In the genomic region with DNA sequence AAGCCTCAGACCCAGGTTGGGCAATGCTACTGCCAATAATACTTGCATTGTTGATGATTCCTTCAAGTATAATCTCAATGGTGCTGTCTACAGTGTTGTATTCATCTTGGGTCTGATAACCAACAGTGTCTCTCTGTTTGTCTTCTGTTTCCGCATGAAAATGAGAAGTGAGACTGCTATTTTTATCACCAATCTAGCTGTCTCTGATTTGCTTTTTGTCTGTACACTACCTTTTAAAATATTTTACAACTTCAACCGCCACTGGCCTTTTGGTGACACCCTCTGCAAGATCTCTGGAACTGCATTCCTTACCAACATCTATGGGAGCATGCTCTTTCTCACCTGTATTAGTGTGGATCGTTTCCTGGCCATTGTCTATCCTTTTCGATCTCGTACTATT, we compare ENCODE assay signal across 1 cellular context.
A peak's percentile ranks its signal among the peaks of the same experiment; 100 is the strongest.
TF ChIP-seq lines count a peak whose summit lies in the region.

No MANE protein-coding gene starts in this region.

TF ChIP-seq in GM12878, 131 proteins besides CTCF, POLR2A, EP300 and RAD21 (continued from another document and continues in another):
- TF ChIP-seq POLR2AphosphoS2 (IDR thresholded peaks at IDR 0.05; ENCODE audit: low read depth, low read length): no peak
- no peak for TF ChIP-seq TAF1 (IDR thresholded peaks at IDR 0.05; ENCODE audit: borderline replicate concordance, low read depth, low read length)
- TF ChIP-seq, protein P1, sequence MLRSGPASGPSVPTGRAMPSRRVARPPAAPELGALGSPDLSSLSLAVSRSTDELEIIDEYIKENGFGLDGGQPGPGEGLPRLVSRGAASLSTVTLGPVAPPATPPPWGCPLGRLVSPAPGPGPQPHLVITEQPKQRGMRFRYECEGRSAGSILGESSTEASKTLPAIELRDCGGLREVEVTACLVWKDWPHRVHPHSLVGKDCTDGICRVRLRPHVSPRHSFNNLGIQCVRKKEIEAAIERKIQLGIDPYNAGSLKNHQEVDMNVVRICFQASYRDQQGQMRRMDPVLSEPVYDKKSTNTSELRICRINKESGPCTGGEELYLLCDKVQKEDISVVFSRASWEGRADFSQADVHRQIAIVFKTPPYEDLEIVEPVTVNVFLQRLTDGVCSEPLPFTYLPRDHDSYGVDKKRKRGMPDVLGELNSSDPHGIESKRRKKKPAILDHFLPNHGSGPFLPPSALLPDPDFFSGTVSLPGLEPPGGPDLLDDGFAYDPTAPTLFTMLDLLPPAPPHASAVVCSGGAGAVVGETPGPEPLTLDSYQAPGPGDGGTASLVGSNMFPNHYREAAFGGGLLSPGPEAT (IDR thresholded peaks at IDR 0.05; ENCODE audit: low read depth): no peak
- TF ChIP-seq, protein P2, sequence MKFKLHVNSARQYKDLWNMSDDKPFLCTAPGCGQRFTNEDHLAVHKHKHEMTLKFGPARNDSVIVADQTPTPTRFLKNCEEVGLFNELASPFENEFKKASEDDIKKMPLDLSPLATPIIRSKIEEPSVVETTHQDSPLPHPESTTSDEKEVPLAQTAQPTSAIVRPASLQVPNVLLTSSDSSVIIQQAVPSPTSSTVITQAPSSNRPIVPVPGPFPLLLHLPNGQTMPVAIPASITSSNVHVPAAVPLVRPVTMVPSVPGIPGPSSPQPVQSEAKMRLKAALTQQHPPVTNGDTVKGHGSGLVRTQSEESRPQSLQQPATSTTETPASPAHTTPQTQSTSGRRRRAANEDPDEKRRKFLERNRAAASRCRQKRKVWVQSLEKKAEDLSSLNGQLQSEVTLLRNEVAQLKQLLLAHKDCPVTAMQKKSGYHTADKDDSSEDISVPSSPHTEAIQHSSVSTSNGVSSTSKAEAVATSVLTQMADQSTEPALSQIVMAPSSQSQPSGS (IDR thresholded peaks at IDR 0.05; ENCODE audit: low read length): peak; percentile 37; the same call in 1 of the 2 replicates
- TF ChIP-seq FOXM1 (IDR thresholded peaks at IDR 0.05; ENCODE audit: low read depth, low read length): peak; percentile 41; the same call in 1 of the 2 replicates
- no peak for TF ChIP-seq TCF7 (IDR thresholded peaks at IDR 0.05; ENCODE audit: borderline replicate concordance)
- TF ChIP-seq JUNB (IDR thresholded peaks at IDR 0.05): no peak
- no peak for TF ChIP-seq ZNF207 (IDR thresholded peaks at IDR 0.05; ENCODE audit: borderline replicate concordance)
- TF ChIP-seq BRCA1 (IDR thresholded peaks at IDR 0.05; ENCODE audit: low read depth, low read length): no peak
- TF ChIP-seq SUZ12 (IDR thresholded peaks at IDR 0.05; ENCODE audit: unreplicated experiment): no peak
- 0 out of 2 replicates have a peak, but pooled peaks have one; percentile 31 for TF ChIP-seq RUNX3 (IDR thresholded peaks at IDR 0.05; ENCODE audit: low read length)
- TF ChIP-seq, protein P3, sequence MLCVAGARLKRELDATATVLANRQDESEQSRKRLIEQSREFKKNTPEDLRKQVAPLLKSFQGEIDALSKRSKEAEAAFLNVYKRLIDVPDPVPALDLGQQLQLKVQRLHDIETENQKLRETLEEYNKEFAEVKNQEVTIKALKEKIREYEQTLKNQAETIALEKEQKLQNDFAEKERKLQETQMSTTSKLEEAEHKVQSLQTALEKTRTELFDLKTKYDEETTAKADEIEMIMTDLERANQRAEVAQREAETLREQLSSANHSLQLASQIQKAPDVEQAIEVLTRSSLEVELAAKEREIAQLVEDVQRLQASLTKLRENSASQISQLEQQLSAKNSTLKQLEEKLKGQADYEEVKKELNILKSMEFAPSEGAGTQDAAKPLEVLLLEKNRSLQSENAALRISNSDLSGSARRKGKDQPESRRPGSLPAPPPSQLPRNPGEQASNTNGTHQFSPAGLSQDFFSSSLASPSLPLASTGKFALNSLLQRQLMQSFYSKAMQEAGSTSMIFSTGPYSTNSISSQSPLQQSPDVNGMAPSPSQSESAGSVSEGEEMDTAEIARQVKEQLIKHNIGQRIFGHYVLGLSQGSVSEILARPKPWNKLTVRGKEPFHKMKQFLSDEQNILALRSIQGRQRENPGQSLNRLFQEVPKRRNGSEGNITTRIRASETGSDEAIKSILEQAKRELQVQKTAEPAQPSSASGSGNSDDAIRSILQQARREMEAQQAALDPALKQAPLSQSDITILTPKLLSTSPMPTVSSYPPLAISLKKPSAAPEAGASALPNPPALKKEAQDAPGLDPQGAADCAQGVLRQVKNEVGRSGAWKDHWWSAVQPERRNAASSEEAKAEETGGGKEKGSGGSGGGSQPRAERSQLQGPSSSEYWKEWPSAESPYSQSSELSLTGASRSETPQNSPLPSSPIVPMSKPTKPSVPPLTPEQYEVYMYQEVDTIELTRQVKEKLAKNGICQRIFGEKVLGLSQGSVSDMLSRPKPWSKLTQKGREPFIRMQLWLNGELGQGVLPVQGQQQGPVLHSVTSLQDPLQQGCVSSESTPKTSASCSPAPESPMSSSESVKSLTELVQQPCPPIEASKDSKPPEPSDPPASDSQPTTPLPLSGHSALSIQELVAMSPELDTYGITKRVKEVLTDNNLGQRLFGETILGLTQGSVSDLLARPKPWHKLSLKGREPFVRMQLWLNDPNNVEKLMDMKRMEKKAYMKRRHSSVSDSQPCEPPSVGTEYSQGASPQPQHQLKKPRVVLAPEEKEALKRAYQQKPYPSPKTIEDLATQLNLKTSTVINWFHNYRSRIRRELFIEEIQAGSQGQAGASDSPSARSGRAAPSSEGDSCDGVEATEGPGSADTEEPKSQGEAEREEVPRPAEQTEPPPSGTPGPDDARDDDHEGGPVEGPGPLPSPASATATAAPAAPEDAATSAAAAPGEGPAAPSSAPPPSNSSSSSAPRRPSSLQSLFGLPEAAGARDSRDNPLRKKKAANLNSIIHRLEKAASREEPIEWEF (IDR thresholded peaks at IDR 0.05; ENCODE audit: insufficient replicate concordance, low read depth, low read length): no peak
- TF ChIP-seq, protein P4, sequence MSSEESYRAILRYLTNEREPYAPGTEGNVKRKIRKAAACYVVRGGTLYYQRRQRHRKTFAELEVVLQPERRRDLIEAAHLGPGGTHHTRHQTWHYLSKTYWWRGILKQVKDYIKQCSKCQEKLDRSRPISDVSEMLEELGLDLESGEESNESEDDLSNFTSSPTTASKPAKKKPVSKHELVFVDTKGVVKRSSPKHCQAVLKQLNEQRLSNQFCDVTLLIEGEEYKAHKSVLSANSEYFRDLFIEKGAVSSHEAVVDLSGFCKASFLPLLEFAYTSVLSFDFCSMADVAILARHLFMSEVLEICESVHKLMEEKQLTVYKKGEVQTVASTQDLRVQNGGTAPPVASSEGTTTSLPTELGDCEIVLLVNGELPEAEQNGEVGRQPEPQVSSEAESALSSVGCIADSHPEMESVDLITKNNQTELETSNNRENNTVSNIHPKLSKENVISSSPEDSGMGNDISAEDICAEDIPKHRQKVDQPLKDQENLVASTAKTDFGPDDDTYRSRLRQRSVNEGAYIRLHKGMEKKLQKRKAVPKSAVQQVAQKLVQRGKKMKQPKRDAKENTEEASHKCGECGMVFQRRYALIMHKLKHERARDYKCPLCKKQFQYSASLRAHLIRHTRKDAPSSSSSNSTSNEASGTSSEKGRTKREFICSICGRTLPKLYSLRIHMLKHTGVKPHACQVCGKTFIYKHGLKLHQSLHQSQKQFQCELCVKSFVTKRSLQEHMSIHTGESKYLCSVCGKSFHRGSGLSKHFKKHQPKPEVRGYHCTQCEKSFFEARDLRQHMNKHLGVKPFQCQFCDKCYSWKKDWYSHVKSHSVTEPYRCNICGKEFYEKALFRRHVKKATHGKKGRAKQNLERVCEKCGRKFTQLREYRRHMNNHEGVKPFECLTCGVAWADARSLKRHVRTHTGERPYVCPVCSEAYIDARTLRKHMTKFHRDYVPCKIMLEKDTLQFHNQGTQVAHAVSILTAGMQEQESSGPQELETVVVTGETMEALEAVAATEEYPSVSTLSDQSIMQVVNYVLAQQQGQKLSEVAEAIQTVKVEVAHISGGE (CRISPR knock-in tag; IDR thresholded peaks at IDR 0.05): no peak
- TF ChIP-seq ZSCAN29 (IDR thresholded peaks at IDR 0.05): no peak
- no peak for TF ChIP-seq KDM1A (IDR thresholded peaks at IDR 0.05; ENCODE audit: borderline replicate concordance)
- no peak for TF ChIP-seq ZZZ3 (IDR thresholded peaks at IDR 0.05; ENCODE audit: control insufficient read depth, insufficient read length, low read depth)
- no peak for TF ChIP-seq TCF12 (IDR thresholded peaks at IDR 0.05; ENCODE audit: low read depth, low read length)
- TF ChIP-seq, protein P5, sequence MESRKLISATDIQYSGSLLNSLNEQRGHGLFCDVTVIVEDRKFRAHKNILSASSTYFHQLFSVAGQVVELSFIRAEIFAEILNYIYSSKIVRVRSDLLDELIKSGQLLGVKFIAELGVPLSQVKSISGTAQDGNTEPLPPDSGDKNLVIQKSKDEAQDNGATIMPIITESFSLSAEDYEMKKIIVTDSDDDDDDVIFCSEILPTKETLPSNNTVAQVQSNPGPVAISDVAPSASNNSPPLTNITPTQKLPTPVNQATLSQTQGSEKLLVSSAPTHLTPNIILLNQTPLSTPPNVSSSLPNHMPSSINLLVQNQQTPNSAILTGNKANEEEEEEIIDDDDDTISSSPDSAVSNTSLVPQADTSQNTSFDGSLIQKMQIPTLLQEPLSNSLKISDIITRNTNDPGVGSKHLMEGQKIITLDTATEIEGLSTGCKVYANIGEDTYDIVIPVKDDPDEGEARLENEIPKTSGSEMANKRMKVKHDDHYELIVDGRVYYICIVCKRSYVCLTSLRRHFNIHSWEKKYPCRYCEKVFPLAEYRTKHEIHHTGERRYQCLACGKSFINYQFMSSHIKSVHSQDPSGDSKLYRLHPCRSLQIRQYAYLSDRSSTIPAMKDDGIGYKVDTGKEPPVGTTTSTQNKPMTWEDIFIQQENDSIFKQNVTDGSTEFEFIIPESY (IDR thresholded peaks at IDR 0.05): no peak
- TF ChIP-seq POLR2AphosphoS5 (IDR thresholded peaks at IDR 0.05; ENCODE audit: low read length): no peak
- no peak for TF ChIP-seq KAT2A (conservative IDR thresholded peaks at IDR 0.05; ENCODE audit: control insufficient read depth, low read depth, low read length)
- peak; percentile 31; the same call in 1 of the 2 replicates for TF ChIP-seq YY1 (IDR thresholded peaks at IDR 0.05; ENCODE audit: low read depth, low read length)
- no peak for TF ChIP-seq CBX3 (IDR thresholded peaks at IDR 0.05; ENCODE audit: borderline replicate concordance, low read depth)
- TF ChIP-seq EED (IDR thresholded peaks at IDR 0.05; ENCODE audit: low read depth): 0 out of 2 replicates have a peak, but pooled peaks have one; percentile 13
- TF ChIP-seq NR2F1 (conservative IDR thresholded peaks at IDR 0.05): no peak
- TF ChIP-seq, protein P6, sequence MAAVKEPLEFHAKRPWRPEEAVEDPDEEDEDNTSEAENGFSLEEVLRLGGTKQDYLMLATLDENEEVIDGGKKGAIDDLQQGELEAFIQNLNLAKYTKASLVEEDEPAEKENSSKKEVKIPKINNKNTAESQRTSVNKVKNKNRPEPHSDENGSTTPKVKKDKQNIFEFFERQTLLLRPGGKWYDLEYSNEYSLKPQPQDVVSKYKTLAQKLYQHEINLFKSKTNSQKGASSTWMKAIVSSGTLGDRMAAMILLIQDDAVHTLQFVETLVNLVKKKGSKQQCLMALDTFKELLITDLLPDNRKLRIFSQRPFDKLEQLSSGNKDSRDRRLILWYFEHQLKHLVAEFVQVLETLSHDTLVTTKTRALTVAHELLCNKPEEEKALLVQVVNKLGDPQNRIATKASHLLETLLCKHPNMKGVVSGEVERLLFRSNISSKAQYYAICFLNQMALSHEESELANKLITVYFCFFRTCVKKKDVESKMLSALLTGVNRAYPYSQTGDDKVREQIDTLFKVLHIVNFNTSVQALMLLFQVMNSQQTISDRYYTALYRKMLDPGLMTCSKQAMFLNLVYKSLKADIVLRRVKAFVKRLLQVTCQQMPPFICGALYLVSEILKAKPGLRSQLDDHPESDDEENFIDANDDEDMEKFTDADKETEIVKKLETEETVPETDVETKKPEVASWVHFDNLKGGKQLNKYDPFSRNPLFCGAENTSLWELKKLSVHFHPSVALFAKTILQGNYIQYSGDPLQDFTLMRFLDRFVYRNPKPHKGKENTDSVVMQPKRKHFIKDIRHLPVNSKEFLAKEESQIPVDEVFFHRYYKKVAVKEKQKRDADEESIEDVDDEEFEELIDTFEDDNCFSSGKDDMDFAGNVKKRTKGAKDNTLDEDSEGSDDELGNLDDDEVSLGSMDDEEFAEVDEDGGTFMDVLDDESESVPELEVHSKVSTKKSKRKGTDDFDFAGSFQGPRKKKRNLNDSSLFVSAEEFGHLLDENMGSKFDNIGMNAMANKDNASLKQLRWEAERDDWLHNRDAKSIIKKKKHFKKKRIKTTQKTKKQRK (IDR thresholded peaks at IDR 0.05; ENCODE audit: low read depth, low read length): no peak
- TF ChIP-seq TCF3 (IDR thresholded peaks at IDR 0.05; ENCODE audit: borderline replicate concordance, insufficient read depth, low read depth, low read length): no peak
- TF ChIP-seq MEF2B (IDR thresholded peaks at IDR 0.05; ENCODE audit: partially characterized antibody, poor library complexity, severe bottlenecking): peak; percentile 81
- 0 out of 3 replicates have a peak, but pooled peaks have one; percentile 29 for TF ChIP-seq POU2F2 (IDR thresholded peaks at IDR 0.05; ENCODE audit: borderline replicate concordance, low read depth, low read length)
- TF ChIP-seq BMI1 (IDR thresholded peaks at IDR 0.05; ENCODE audit: borderline replicate concordance): no peak
- no peak for TF ChIP-seq ZNF384 (IDR thresholded peaks at IDR 0.05; ENCODE audit: borderline replicate concordance, low read depth, low read length)
- TF ChIP-seq, protein P7, sequence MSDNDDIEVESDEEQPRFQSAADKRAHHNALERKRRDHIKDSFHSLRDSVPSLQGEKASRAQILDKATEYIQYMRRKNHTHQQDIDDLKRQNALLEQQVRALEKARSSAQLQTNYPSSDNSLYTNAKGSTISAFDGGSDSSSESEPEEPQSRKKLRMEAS (IDR thresholded peaks at IDR 0.05; ENCODE audit: low read depth, low read length): no peak
- TF ChIP-seq STAT1 (conservative IDR thresholded peaks at IDR 0.05): no peak
- peak; percentile 79 for TF ChIP-seq CBX5 (IDR thresholded peaks at IDR 0.05; ENCODE audit: low read depth)
- TF ChIP-seq, protein P8, sequence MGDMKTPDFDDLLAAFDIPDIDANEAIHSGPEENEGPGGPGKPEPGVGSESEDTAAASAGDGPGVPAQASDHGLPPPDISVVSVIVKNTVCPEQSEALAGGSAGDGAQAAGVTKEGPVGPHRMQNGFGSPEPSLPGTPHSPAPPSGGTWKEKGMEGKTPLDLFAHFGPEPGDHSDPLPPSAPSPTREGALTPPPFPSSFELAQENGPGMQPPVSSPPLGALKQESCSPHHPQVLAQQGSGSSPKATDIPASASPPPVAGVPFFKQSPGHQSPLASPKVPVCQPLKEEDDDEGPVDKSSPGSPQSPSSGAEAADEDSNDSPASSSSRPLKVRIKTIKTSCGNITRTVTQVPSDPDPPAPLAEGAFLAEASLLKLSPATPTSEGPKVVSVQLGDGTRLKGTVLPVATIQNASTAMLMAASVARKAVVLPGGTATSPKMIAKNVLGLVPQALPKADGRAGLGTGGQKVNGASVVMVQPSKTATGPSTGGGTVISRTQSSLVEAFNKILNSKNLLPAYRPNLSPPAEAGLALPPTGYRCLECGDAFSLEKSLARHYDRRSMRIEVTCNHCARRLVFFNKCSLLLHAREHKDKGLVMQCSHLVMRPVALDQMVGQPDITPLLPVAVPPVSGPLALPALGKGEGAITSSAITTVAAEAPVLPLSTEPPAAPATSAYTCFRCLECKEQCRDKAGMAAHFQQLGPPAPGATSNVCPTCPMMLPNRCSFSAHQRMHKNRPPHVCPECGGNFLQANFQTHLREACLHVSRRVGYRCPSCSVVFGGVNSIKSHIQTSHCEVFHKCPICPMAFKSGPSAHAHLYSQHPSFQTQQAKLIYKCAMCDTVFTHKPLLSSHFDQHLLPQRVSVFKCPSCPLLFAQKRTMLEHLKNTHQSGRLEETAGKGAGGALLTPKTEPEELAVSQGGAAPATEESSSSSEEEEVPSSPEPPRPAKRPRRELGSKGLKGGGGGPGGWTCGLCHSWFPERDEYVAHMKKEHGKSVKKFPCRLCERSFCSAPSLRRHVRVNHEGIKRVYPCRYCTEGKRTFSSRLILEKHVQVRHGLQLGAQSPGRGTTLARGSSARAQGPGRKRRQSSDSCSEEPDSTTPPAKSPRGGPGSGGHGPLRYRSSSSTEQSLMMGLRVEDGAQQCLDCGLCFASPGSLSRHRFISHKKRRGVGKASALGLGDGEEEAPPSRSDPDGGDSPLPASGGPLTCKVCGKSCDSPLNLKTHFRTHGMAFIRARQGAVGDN (IDR thresholded peaks at IDR 0.05): no peak
- no peak for TF ChIP-seq CHD4 (IDR thresholded peaks at IDR 0.05)
- TF ChIP-seq IRF4 (IDR thresholded peaks at IDR 0.05; ENCODE audit: low read depth, low read length): peak; percentile 78
